20 cellular contexts compared by ENCODE assay signal in genomic region chr15:26261413-26261812, GRCh38.
"Had no signal": no experiment of that assay in that cellular context is flagged by ENCODE, and none has a peak within 500 bp of the region (broad histone marks: within the 10 kb centered on the region; RNA-seq: fewer than 3 reads in every experiment).

No MANE protein-coding gene starts in this region.

- H3K9me3 ChIP-seq: esophagus muscularis mucosa, suprapubic skin, thyroid gland, upper lobe of left lung, uterus had no signal

- H3K27ac Mint-ChIP-seq: dendritic cell treated with granulocyte-macrophage colony-stimulating factor and Interleukin-4, amounts not matched to agents 40 ng/mL and 50 ng/mL, for 4 days; effector memory CD8-positive, alpha-beta T cell; naive thymus-derived CD4-positive, alpha-beta T cell; stimulated activated effector memory CD8-positive, alpha-beta T cell treated with anti-CD3 and anti-CD28 coated beads, Interleukin-12 subunit alpha, Interleukin-12 subunit beta, amount 100 ng/mL, for 72 hours had no signal

- H3K4me3 ChIP-seq: esophagus muscularis mucosa, smooth muscle cell, suprapubic skin, thyroid gland, upper lobe of left lung, uterus had no signal

- H3K4me3 Mint-ChIP-seq: dendritic cell treated with granulocyte-macrophage colony-stimulating factor and Interleukin-4, amounts not matched to agents 40 ng/mL and 50 ng/mL, for 4 days; effector memory CD8-positive, alpha-beta T cell; naive thymus-derived CD4-positive, alpha-beta T cell; stimulated activated effector memory CD8-positive, alpha-beta T cell treated with anti-CD3 and anti-CD28 coated beads, Interleukin-12 subunit alpha, Interleukin-12 subunit beta, amount 100 ng/mL, for 72 hours had no signal

- FAIRE-seq: colon had no signal

- H3K27ac ChIP-seq: epithelial cell of prostate, esophagus muscularis mucosa, foreskin keratinocyte, suprapubic skin, thyroid gland, upper lobe of left lung, uterus had no signal

- DNase-seq: cerebellar nuclear complex; effector memory CD8-positive, alpha-beta T cell; foreskin keratinocyte; islet precursor cell; mammary epithelial cell; naive thymus-derived CD4-positive, alpha-beta T cell; posterior cingulate gyrus; stimulated activated CD4-positive, alpha-beta T cell treated with anti-CD3 and anti-CD28 coated beads, Interleukin-2, amount 100 ng/mL, for 48 hours; stimulated activated CD8-positive, alpha-beta memory T cell treated with anti-CD3 and anti-CD28 coated beads, Interleukin-4, amount 100 ng/mL, for 48 hours; stimulated activated naive CD8-positive, alpha-beta T cell treated with anti-CD3 and anti-CD28 coated beads, Interleukin-15, Interleukin-2, amounts not matched to agents 100 U/mL and 50 U/mL, for 24 hours; thyroid gland; upper lobe of left lung; uterus had no signal

- ATAC-seq: effector memory CD8-positive, alpha-beta T cell; foreskin keratinocyte; naive thymus-derived CD4-positive, alpha-beta T cell; stimulated activated naive CD8-positive, alpha-beta T cell treated with anti-CD3 and anti-CD28 coated beads, Interleukin-15, Interleukin-2, amounts not matched to agents 100 U/mL and 50 U/mL, for 24 hours had no signal

- H3K27me3 Mint-ChIP-seq: dendritic cell treated with granulocyte-macrophage colony-stimulating factor and Interleukin-4, amounts not matched to agents 40 ng/mL and 50 ng/mL, for 4 days; effector memory CD8-positive, alpha-beta T cell had no signal

- H3K36me3 Mint-ChIP-seq: naive thymus-derived CD4-positive, alpha-beta T cell; stimulated activated effector memory CD8-positive, alpha-beta T cell treated with anti-CD3 and anti-CD28 coated beads, Interleukin-12 subunit alpha, Interleukin-12 subunit beta, amount 100 ng/mL, for 72 hours had no signal

- H3K4me1 ChIP-seq: foreskin keratinocyte, suprapubic skin, thyroid gland, upper lobe of left lung, uterus had no signal

- H3K4me2 ChIP-seq: smooth muscle cell had no signal

- H3K4me1 Mint-ChIP-seq: naive thymus-derived CD4-positive, alpha-beta T cell; stimulated activated effector memory CD8-positive, alpha-beta T cell treated with anti-CD3 and anti-CD28 coated beads, Interleukin-12 subunit alpha, Interleukin-12 subunit beta, amount 100 ng/mL, for 72 hours had no signal

- H3K36me3 ChIP-seq: esophagus muscularis mucosa, suprapubic skin, thyroid gland, upper lobe of left lung, uterus had no signal

- H3K27me3 ChIP-seq: esophagus muscularis mucosa, foreskin keratinocyte, suprapubic skin, thyroid gland, upper lobe of left lung, uterus had no signal

- H3K9me3 Mint-ChIP-seq: dendritic cell treated with granulocyte-macrophage colony-stimulating factor and Interleukin-4, amounts not matched to agents 40 ng/mL and 50 ng/mL, for 4 days; stimulated activated effector memory CD8-positive, alpha-beta T cell treated with anti-CD3 and anti-CD28 coated beads, Interleukin-12 subunit alpha, Interleukin-12 subunit beta, amount 100 ng/mL, for 72 hours had no signal
